In the genomic region with DNA sequence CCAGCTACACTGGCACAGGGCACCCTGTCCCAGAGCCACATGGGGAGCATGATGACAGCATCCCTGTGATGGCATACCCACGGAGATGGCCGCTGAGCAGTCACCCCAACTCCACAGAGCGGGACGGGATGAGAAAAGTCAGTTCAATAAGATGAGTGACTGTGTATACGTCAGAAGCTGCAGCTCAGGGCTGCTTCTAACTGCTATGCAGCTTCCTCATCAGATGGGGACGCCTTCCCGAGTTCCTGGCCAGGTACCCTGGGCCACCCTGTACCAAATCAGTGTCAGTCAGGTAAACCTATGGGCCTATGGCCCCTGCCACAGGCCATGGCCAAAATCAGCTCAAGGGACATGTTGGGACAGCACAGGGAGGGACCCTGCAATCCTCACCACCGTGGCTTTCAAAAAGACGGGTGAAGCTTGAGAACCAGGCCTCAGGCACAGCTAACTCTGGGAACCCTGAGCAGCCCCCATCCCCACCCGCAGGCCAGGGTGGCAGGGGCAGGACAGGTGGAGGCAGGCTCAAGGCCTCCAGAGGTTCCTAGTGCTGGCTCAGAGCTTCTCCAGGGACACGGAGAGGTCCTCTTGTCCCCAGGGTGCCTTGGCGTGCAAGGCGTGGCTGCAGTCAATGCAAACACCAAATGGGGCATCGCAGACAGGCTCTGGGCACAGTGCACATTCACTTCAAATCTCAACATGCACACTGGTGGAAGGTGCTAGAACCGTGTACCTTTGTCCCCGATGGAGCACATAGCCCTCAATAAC, we compare ENCODE assay signal across 24 cellular contexts.
"Had no signal": no experiment of that assay in that cellular context is flagged by ENCODE, and none has a peak within 500 bp of the region (broad histone marks: within the 10 kb centered on the region; RNA-seq: fewer than 3 reads in every experiment).

No MANE protein-coding gene starts in this region.

- H3K27ac Mint-ChIP-seq: mesothelial cell of epicardium had no signal

- H3K4me3 ChIP-seq: coronary artery, dorsolateral prefrontal cortex, esophagus squamous epithelium, gastrocnemius medialis, heart right ventricle, left lung, lower lobe of right lung, mucosa of descending colon had no signal

- FAIRE-seq: colon, endothelial cell of umbilical vein, islet of Langerhans, keratinocyte had no signal

- H3K4me3 Mint-ChIP-seq: mesothelial cell of epicardium had no signal

- H3K4me1 ChIP-seq: esophagus squamous epithelium, gastrocnemius medialis, heart right ventricle, left lung, lower lobe of right lung had no signal

- H3K9me3 ChIP-seq: gastrocnemius medialis had no signal

- DNase-seq: dermis blood vessel endothelial cell; dorsolateral prefrontal cortex; effector CD4-positive, alpha-beta T cell; effector memory CD4-positive, alpha-beta T cell; esophagus squamous epithelium; foreskin fibroblast; foreskin melanocyte; gastrocnemius medialis; glutamatergic neuron; head of caudate nucleus; heart right ventricle; hippocampal formation; left cardiac atrium; left ventricle myocardium superior; lower lobe of right lung; mesenchymal stem cell; mucosa of descending colon had no signal

- H3K36me3 ChIP-seq: esophagus squamous epithelium, gastrocnemius medialis, heart right ventricle, left lung, lower lobe of right lung had no signal

- H3K4me1 Mint-ChIP-seq: mesothelial cell of epicardium had no signal

- H3K27ac ChIP-seq: coronary artery, dorsolateral prefrontal cortex, esophagus squamous epithelium, gastrocnemius medialis, heart right ventricle, left lung, lower lobe of right lung had no signal

- H3K27me3 ChIP-seq: esophagus squamous epithelium, gastrocnemius medialis, left lung had no signal

- ATAC-seq: gastrocnemius medialis, heart right ventricle, left cardiac atrium, left lung, left ventricle myocardium superior, lower lobe of right lung, mucosa of descending colon had no signal
